31 cellular contexts compared by ENCODE assay signal in the genomic region with DNA sequence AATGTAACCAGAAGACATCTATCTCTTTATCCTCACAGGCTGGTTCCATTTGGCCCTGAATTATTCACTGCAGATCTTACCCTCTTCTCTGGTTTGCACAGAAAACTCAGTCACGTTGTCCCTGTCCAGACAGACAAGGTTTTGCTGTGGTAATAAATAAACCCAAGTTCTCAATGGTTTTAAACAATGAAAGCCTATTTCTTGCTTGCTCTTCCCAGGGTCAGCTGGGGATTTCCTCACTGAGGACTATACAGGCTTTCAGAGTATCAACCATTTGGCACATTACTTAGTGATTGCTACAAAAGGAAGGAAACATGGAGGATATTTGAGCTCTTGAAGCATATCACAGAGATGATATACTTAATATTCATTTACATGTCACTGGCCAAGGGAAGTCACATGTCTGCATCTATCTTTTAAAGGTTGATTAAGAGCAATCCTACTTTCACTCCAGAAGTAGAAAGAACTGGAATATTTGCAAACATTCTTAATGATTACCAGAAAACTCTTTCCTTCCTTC. TPM values are rescaled to one million over a fixed set of nuclear protein-coding genes. Genes with fewer than 3 reads are reported as not detected.
"Had no signal": no experiment of that assay in that cellular context is flagged by ENCODE, and none has a peak within 500 bp of the region (broad histone marks: within the 10 kb centered on the region; RNA-seq: fewer than 3 reads in every experiment).

No MANE protein-coding gene starts in this region.

- H3K9me3 ChIP-seq: body of pancreas, breast epithelium, Peyer's patch, SJSA1 had no signal

- H3K4me3 ChIP-seq: body of pancreas, breast epithelium, Peyer's patch, SJSA1 had no signal

- H3K4me1 ChIP-seq: body of pancreas, breast epithelium, Peyer's patch had no signal

- ATAC-seq: activated CD4-positive, alpha-beta T cell treated with anti-CD3 and anti-CD28 coated beads for 36 hours; activated CD8-positive, alpha-beta T cell treated with anti-CD3 and anti-CD28 coated beads, Interleukin-2, amount 10 ng/mL, durations not matched to agents 7 days and 5 days; body of pancreas; PC-3 had no signal

- H3K36me3 ChIP-seq: breast epithelium, Peyer's patch, SJSA1 had no signal

- H3K4me3 Mint-ChIP-seq: activated CD4-positive, alpha-beta T cell treated with anti-CD3 and anti-CD28 coated beads for 36 hours; activated CD4-positive, alpha-beta T cell treated with anti-CD3 and anti-CD28 coated beads, Interleukin-2, amount 10 ng/mL, durations not matched to agents 7 days and 5 days; activated CD8-positive, alpha-beta T cell treated with anti-CD3 and anti-CD28 coated beads, Interleukin-2, amount 10 ng/mL, durations not matched to agents 7 days and 5 days; activated naive CD4-positive, alpha-beta T cell treated with anti-CD3 and anti-CD28 coated beads, Interleukin-2, amount 50 U/mL, for 24 hours; activated naive CD8-positive, alpha-beta T cell treated with anti-CD3 and anti-CD28 coated beads, Interleukin-2, amount 10 ng/mL, durations not matched to agents 7 days and 5 days; activated T-cell treated with anti-CD3 and anti-CD28 coated beads, Interleukin-2, amount 50 U/mL, for 24 hours; T-helper 1 cell treated with Interleukin-12 subunit alpha and Interleukin-12 subunit beta and Interleukin-4 antibody, amounts not matched to agents 30 μg/mL and 1 μg/mL, for 36 hours; T-helper 2 cell treated with Interferon-gamma antibody and Interleukin-4, amounts not matched to agents 5 μg/mL and 100 μg/mL, for 36 hours had no signal

- H3K9me3 Mint-ChIP-seq: activated CD4-positive, alpha-beta T cell treated with anti-CD3 and anti-CD28 coated beads, Interleukin-2, amount 10 ng/mL, durations not matched to agents 7 days and 5 days; activated naive CD4-positive, alpha-beta T cell treated with anti-CD3 and anti-CD28 coated beads, Interleukin-2, amount 50 U/mL, for 24 hours; activated naive CD8-positive, alpha-beta T cell treated with anti-CD3 and anti-CD28 coated beads, Interleukin-2, amount 10 ng/mL, durations not matched to agents 7 days and 5 days; activated T-cell treated with anti-CD3 and anti-CD28 coated beads, Interleukin-2, amount 50 U/mL, for 24 hours; activated T-helper 2 cell treated with anti-CD3 and anti-CD28 coated beads, Interferon-gamma antibody, Interleukin-2, Interleukin-4, amounts not matched to agents 10 μg/mL and 5 μg/mL and 100 μg/mL, durations not matched to agents 14 hours and 24 hours and 36 hours; T-helper 1 cell treated with Interleukin-12 subunit alpha and Interleukin-12 subunit beta and Interleukin-4 antibody, amounts not matched to agents 30 μg/mL and 1 μg/mL, for 36 hours; T-helper 2 cell treated with Interferon-gamma antibody and Interleukin-4, amounts not matched to agents 5 μg/mL and 100 μg/mL, for 36 hours had no signal

- H3K27ac Mint-ChIP-seq: activated CD4-positive, alpha-beta T cell treated with anti-CD3 and anti-CD28 coated beads for 36 hours; activated CD4-positive, alpha-beta T cell treated with anti-CD3 and anti-CD28 coated beads, Interleukin-2, amount 10 ng/mL, durations not matched to agents 7 days and 5 days; activated CD8-positive, alpha-beta T cell treated with anti-CD3 and anti-CD28 coated beads, Interleukin-2, amount 10 ng/mL, durations not matched to agents 7 days and 5 days; activated naive CD8-positive, alpha-beta T cell treated with anti-CD3 and anti-CD28 coated beads, Interleukin-2, amount 10 ng/mL, durations not matched to agents 7 days and 5 days; activated T-cell treated with anti-CD3 and anti-CD28 coated beads, Interleukin-2, amount 50 U/mL, for 24 hours; activated T-helper 2 cell treated with anti-CD3 and anti-CD28 coated beads, Interferon-gamma antibody, Interleukin-2, Interleukin-4, amounts not matched to agents 10 μg/mL and 5 μg/mL and 100 μg/mL, durations not matched to agents 14 hours and 24 hours and 36 hours; T-helper 1 cell treated with Interleukin-12 subunit alpha and Interleukin-12 subunit beta and Interleukin-4 antibody, amounts not matched to agents 30 μg/mL and 1 μg/mL, for 36 hours; T-helper 2 cell treated with Interferon-gamma antibody and Interleukin-4, amounts not matched to agents 5 μg/mL and 100 μg/mL, for 36 hours had no signal

- H3K27me3 ChIP-seq: body of pancreas, breast epithelium, Peyer's patch, SJSA1 had no signal

- H3K36me3 Mint-ChIP-seq: activated naive CD4-positive, alpha-beta T cell treated with anti-CD3 and anti-CD28 coated beads, Interleukin-2, amount 50 U/mL, for 24 hours; activated naive CD8-positive, alpha-beta T cell treated with anti-CD3 and anti-CD28 coated beads, Interleukin-2, amount 10 ng/mL, durations not matched to agents 7 days and 5 days had no signal

- DNase-seq: activated CD4-positive, alpha-beta T cell treated with anti-CD3 and anti-CD28 coated beads for 36 hours; activated CD4-positive, alpha-beta T cell treated with anti-CD3 and anti-CD28 coated beads, Interleukin-2, amount 10 ng/mL, durations not matched to agents 7 days and 5 days; activated CD4-positive, alpha-beta T cell treated with anti-CD3 and anti-CD28 coated beads, Interleukin-2, amount 50 U/mL, for 48 hours; activated CD8-positive, alpha-beta T cell treated with anti-CD3 and anti-CD28 coated beads, Interleukin-2, amount 10 ng/mL, durations not matched to agents 7 days and 5 days; activated gamma-delta T cell; activated naive CD4-positive, alpha-beta T cell treated with Interleukin-2 at 50 U/mL for 16 hours; activated naive CD8-positive, alpha-beta T cell treated with anti-CD3 and anti-CD28 coated beads, Interleukin-2, amount 10 ng/mL, durations not matched to agents 7 days and 5 days; activated T-cell treated with anti-CD3 and anti-CD28 coated beads, Interleukin-2, amount 50 U/mL, for 24 hours; body of pancreas; Karpas-422; NCI-H1092 treated with DMSO at 0.1 percent for 48 hours; NCI-H1417; NCI-H146; NCI-H187; NCI-H2029 treated with DMSO at 0.1 percent for 48 hours; NCI-H2107; NCI-H2171; NCI-H510A; NCI-H526; NCI-H748 treated with DMSO at 0.1 percent for 48 hours; NK-92 treated with Interleukin-12 subunit alpha and Interleukin-12 subunit beta, amount 100 ng/mL, for 24 hours; PC-3; Peyer's patch; RPMI8226; SHP77 treated with DMSO at 0.1 percent for 48 hours had no signal

- H3K4me1 Mint-ChIP-seq: activated CD4-positive, alpha-beta T cell treated with anti-CD3 and anti-CD28 coated beads for 36 hours; activated CD4-positive, alpha-beta T cell treated with anti-CD3 and anti-CD28 coated beads, Interleukin-2, amount 10 ng/mL, durations not matched to agents 7 days and 5 days; activated naive CD4-positive, alpha-beta T cell treated with anti-CD3 and anti-CD28 coated beads, Interleukin-2, amount 50 U/mL, for 24 hours; activated naive CD8-positive, alpha-beta T cell treated with anti-CD3 and anti-CD28 coated beads, Interleukin-2, amount 10 ng/mL, durations not matched to agents 7 days and 5 days had no signal

- H3K27ac ChIP-seq: body of pancreas, breast epithelium, Peyer's patch, SJSA1 had no signal

RNA-seq across cellular contexts. Expression of a gene that starts 24.4 kb away (rescaled TPM):
- total RNA-seq: body of pancreas had no signal
